Comparison of ENCODE assay signal across 16 cellular contexts in the genomic region with DNA sequence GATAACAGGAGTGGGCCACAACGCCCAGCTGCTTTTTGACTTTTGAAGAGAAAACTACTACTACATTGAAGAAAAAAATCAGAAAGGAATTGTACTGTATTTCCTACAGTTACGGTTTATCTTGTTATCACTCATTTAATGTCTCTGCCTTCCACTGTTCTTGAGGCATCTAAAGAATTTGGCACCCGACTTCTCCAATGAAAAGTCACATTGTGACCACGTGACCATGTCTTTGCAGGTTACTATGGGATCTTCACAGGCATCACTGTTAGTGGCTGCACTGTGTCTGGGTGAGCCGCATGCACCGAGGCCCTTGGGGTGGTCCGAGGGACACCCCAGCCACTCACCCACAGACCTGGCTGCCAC. TPM values are rescaled to one million over a fixed set of nuclear protein-coding genes. Genes with fewer than 3 reads are reported as not detected.
A peak's percentile ranks its signal among the peaks of the same experiment; 100 is the strongest.
DNase-seq lines count a peak whose midpoint lies in the region; ATAC-seq and TF ChIP-seq lines count a peak whose summit lies in the region.
"Had no signal": no experiment of that assay in that cellular context is flagged by ENCODE, and none has a peak within 500 bp of the region (broad histone marks: within the 10 kb centered on the region; RNA-seq: fewer than 3 reads in every experiment).

No MANE protein-coding gene starts in this region.

- intact Hi-C loops in A673 (cut with micrococcal nuclease; ENCODE audit: unreplicated experiment) (loop anchor here (5.0 kb wide), 1 partner anchor 242 kb away; no protein-coding TSS in a partner anchor), natural killer cell (cut with micrococcal nuclease) (no loop called here)

- H3K9me3 ChIP-seq in A673 (ENCODE audit: low read depth, low read length, poor library complexity, severe bottlenecking) (peaks cover 8% of the 10 kb centered on the region), GM23248 (ENCODE audit: low read depth) (no peaks in the 10 kb centered on the region)

- peaks cover 100% of the 10 kb centered on the region for H3K79me2 ChIP-seq in GM23248 (ENCODE audit: insufficient read depth)
- peaks cover 68% of the 10 kb centered on the region for H3K79me2 ChIP-seq in mesendoderm (ENCODE audit: control insufficient read depth, insufficient read depth, low read length)

- in situ Hi-C loops in GM23248 (cut with MboI): loop anchor here (25.0 kb wide), 1 partner anchor 507 kb away; no protein-coding TSS in a partner anchor

- peak overlapping the region; percentile 68 for H2BK5ac ChIP-seq in mesendoderm (ENCODE audit: low read length)

- H3F3A ChIP-seq in GM23248 (ENCODE audit: insufficient read depth): peaks cover 75% of the 10 kb centered on the region

- peaks cover 21% of the 10 kb centered on the region; the same call in 1 of the 2 replicates for H4K20me1 ChIP-seq in GM23248 (ENCODE audit: insufficient read depth)

- no peaks in the 10 kb centered on the region for H3K9me3 Mint-ChIP-seq in natural killer cell
- H3K9me3 Mint-ChIP-seq: activated T-cell treated with anti-CD3 and anti-CD28 coated beads, Interleukin-2, amount 50 U/mL, for 24 hours; T-cell had no signal

- peaks cover 12% of the 10 kb centered on the region for H3K36me3 Mint-ChIP-seq in natural killer cell

- H3K27ac Mint-ChIP-seq in natural killer cell: peak overlapping the region in 1 of 2 donors; percentile 64
- H3K27ac Mint-ChIP-seq: activated T-cell treated with anti-CD3 and anti-CD28 coated beads, Interleukin-2, amount 50 U/mL, for 24 hours; T-cell had no signal

- H2BK120ac ChIP-seq in mesendoderm (ENCODE audit: low read depth, low read length): no peak overlapping the region

- no TSS peak for BruUV-seq in A673 (replicated peaks; lab: Mats Ljungman, UMichigan)

- peak overlapping the region; percentile 73 for H3K56ac ChIP-seq in mesendoderm (ENCODE audit: low read length)

- peak overlapping the region; percentile 15 for H3K4me2 ChIP-seq in GM23248 (ENCODE audit: unreplicated experiment)
- H3K4me2 ChIP-seq in mesendoderm (ENCODE audit: low read length): no peak overlapping the region

- 74% methylated on average over 7 of the region's 7 CpGs for WGBS in GM23248 (ENCODE audit: low coverage in 1 of 2, low lambda C conversion rate in 2 of 2, missing lambda C conversion rate in 2 of 2), 2 experiments
- no CpG with 5 or more reads among the region's 7 CpGs for WGBS in mesendoderm (ENCODE audit: extremely low coverage, insufficient coverage, low lambda C conversion rate)

- TF ChIP-seq CTCF in A673 (conservative IDR thresholded peaks at IDR 0.05; ENCODE audit: low read depth, low read length): no peak; the same call in 1 of the 2 replicates
- TF ChIP-seq CTCF in natural killer cell (IDR thresholded peaks at IDR 0.05): no peak
- TF ChIP-seq CTCF in omental fat pad (IDR thresholded peaks at IDR 0.05): no peak

- ATAC-seq in natural killer cell (no peak), omental fat pad (ENCODE audit: low FRiP score) (no peak)
- ATAC-seq: T-cell had no signal

- H3K27ac ChIP-seq in A673 (ENCODE audit: low read depth, low read length, poor library complexity, severe bottlenecking) (peak overlapping the region; percentile 45), GM23248 (peak overlapping the region; percentile 68), mesendoderm (ENCODE audit: low read depth, low read length) (peak overlapping the region; percentile 71)

- H2BK15ac ChIP-seq in mesendoderm (replicated peaks; ENCODE audit: low read depth): no peak overlapping the region

- POLR2A ChIA-PET in A673 (lab: Charles Lee; ENCODE audit: low non-redundant PET): no interaction called here

- no peaks in the 10 kb centered on the region for H3K9me2 ChIP-seq in GM23248 (ENCODE audit: insufficient read depth)

- no peak for DNase-seq in A673 (ENCODE audit: low spot score)
- peak; percentile 53 for DNase-seq in GM23248
- DNase-seq in amniotic epithelial cell (ENCODE audit: low read depth): peak; percentile 63
- DNase-seq in mesendoderm: peak; percentile 98
- no peak for DNase-seq in natural killer cell
- no peak for DNase-seq in omental fat pad (ENCODE audit: low spot score)
- DNase-seq in HK-2 (ENCODE audit: unreplicated experiment): no peak
- no peak for DNase-seq in activated T-cell treated with anti-CD3 and anti-CD28 coated beads, Interleukin-2, amount 50 U/mL, for 1 hour
- DNase-seq: activated CD4-positive, CD25-positive, alpha-beta regulatory T cell treated with anti-CD3 and anti-CD28 coated beads, Interleukin-2, amount 50 U/mL, for 72 hours; activated T-cell treated with anti-CD3 and anti-CD28 coated beads, Interleukin-2, amount 50 U/mL, for 24 hours; GF-D8; NCI-H2227 treated with DMSO at 0.1 percent for 48 hours had no signal

- H4K8ac ChIP-seq in mesendoderm (ENCODE audit: low read depth, low read length): no peak overlapping the region

- H3K4ac ChIP-seq in mesendoderm (ENCODE audit: low read depth, low read length): no peak overlapping the region

- H3K4me3 ChIP-seq in A673 (ENCODE audit: low read depth, low read length, poor library complexity, severe bottlenecking): no peak overlapping the region
- H3K4me3 ChIP-seq in GM23248: no peak overlapping the region
- no peak overlapping the region for H3K4me3 ChIP-seq in mesendoderm (ENCODE audit: low read length)

- no peaks in the 10 kb centered on the region for H3K27me3 Mint-ChIP-seq in natural killer cell (ENCODE audit: low read depth in 2 of 2)
- H3K27me3 Mint-ChIP-seq: activated T-cell treated with anti-CD3 and anti-CD28 coated beads, Interleukin-2, amount 50 U/mL, for 24 hours; T-cell had no signal

- H2AFZ ChIP-seq in GM23248: no peak overlapping the region

- H3K79me1 ChIP-seq in mesendoderm (ENCODE audit: low read length): peaks cover 37% of the 10 kb centered on the region

- peaks cover 40 to 45% of the 10 kb centered on the region in 2 donors for H3K4me1 Mint-ChIP-seq in natural killer cell

- no peak overlapping the region for H3K9ac ChIP-seq in GM23248
- peak overlapping the region; percentile 28 for H3K9ac ChIP-seq in mesendoderm (ENCODE audit: low read length)

- H3K36me3 ChIP-seq in A673 (ENCODE audit: insufficient read depth, low read length, poor library complexity, severe bottlenecking) (peaks cover 19% of the 10 kb centered on the region), GM23248 (ENCODE audit: low read depth) (peaks cover 32% of the 10 kb centered on the region), mesendoderm (ENCODE audit: control insufficient read depth, insufficient read depth, low read length) (peaks cover 8% of the 10 kb centered on the region)

- no peak overlapping the region for H3K4me3 Mint-ChIP-seq in natural killer cell
- H3K4me3 Mint-ChIP-seq: activated T-cell treated with anti-CD3 and anti-CD28 coated beads, Interleukin-2, amount 50 U/mL, for 24 hours; T-cell had no signal

- CTCF ChIA-PET in A673 (lab: Charles Lee): interaction anchor here (0.9 to 1.0 kb wide), 2 partner anchors 9 to 11 kb away, joined by 3 read pairs; no protein-coding TSS in a partner anchor

- H3K23ac ChIP-seq in mesendoderm (ENCODE audit: low read length): no peak overlapping the region

- H3K18ac ChIP-seq in mesendoderm (ENCODE audit: low read length): no peak overlapping the region

- no peak overlapping the region for H2AK5ac ChIP-seq in mesendoderm (ENCODE audit: low read length)

- peaks cover 31% of the 10 kb centered on the region for H3K4me1 ChIP-seq in A673 (ENCODE audit: insufficient read depth, low read length, poor library complexity, severe bottlenecking)
- H3K4me1 ChIP-seq in GM23248 (ENCODE audit: insufficient read depth): peaks cover 49% of the 10 kb centered on the region
- peaks cover 4% of the 10 kb centered on the region for H3K4me1 ChIP-seq in mesendoderm (ENCODE audit: control insufficient read depth, low read depth, low read length)

- no peak overlapping the region for H4K5ac ChIP-seq in mesendoderm (ENCODE audit: low read length)

- H3K27me3 ChIP-seq in A673 (replicated peaks; ENCODE audit: insufficient read depth, low read depth, low read length, poor library complexity) (no peaks in the 10 kb centered on the region), GM23248 (replicated peaks; ENCODE audit: insufficient read depth) (no peaks in the 10 kb centered on the region), mesendoderm (ENCODE audit: insufficient read depth, low read length, poor library complexity) (no peaks in the 10 kb centered on the region)

RNA-seq across cellular contexts. Expression of a gene that starts 26.8 kb away (rescaled TPM):
- total RNA-seq in A673 (2021) (75.9 and 82.8 TPM in 2 replicates), natural killer cell (10 to 100 TPM; 88.3 to 95.4 (median 90.1) TPM), omental fat pad (100 to 1,000 TPM in 1 of 4 donors, 10 to 100 TPM in 3; 67.9 to 142 (median 87.2) TPM)
- 182 and 231 TPM in 2 replicates for total RNA-seq in GM23248 (2014; rRNA removed; shearing (Covaris generic))
- polyA plus RNA-seq in GM23248 (2016; fragmentation: Nextera tagmentation; extraction: Ambion mirVana): 127 and 131 TPM in 2 replicates
- polyA plus RNA-seq in mesendoderm (2013, experiment 1 of 2): 99.7 TPM
- polyA plus RNA-seq in mesendoderm (2013, experiment 2 of 2): 101 TPM

RNA-seq across cellular contexts. Expression of a gene that starts 44.5 kb away (rescaled TPM):
- not detected in 2 replicates for total RNA-seq in A673 (2021)
- total RNA-seq in GM23248 (2014; rRNA removed; shearing (Covaris generic)): not detected in 2 replicates
- polyA plus RNA-seq in GM23248 (2016; fragmentation: Nextera tagmentation; extraction: Ambion mirVana): not detected in 2 replicates
- polyA plus RNA-seq in mesendoderm (2013, experiment 1 of 2): not detected
- polyA plus RNA-seq in mesendoderm (2013, experiment 2 of 2): not detected
- total RNA-seq in natural killer cell: not detected
- not detected for total RNA-seq in omental fat pad
- total RNA-seq: dermis blood vessel endothelial cell, mononuclear cell, T-cell had no signal
- polyA plus RNA-seq: BJ had no signal

Comparison
In these comparisons a context has a peak if more than half of its experiments do, and no peak if none do; other contexts are left out.
1. DNase-seq: peak in GM23248 (single experiment), amniotic epithelial cell (single experiment) and mesendoderm (single experiment); none in A673 (single experiment), natural killer cell (single experiment), omental fat pad (single experiment), HK-2 (single experiment) and activated T-cell treated with anti-CD3 and anti-CD28 coated beads, Interleukin-2, amount 50 U/mL, for 1 hour (single experiment).
2. Peak in every context shown above with its lines, with median percentiles within 50 percentile points of each other: H3K27ac ChIP-seq.